Comparison of ENCODE assay signal across 1 cellular context in the genomic region with DNA sequence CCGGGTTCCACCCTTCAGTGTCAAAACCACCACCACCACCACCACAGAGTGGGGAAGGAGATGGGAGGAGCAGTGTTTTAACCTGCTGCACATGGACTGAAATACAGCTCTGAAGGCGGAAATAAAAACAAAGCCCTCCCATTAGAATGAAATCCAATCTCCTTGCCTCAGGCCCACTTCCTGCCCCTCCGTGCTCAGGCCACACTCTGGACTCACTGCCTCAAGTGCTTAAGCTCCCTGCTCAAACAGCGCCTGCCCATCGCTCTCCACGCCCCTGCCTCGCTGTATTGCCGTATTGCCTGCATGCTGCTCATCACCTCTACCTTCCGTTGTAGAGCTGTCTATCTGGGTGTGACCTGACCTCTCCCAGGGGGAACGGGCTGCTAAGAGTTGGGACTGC.
TF ChIP-seq lines count a peak whose summit lies in the region.

No MANE protein-coding gene starts in this region.

TF ChIP-seq in K562, 482 proteins besides CTCF, POLR2A, EP300 and RAD21 (continued from another document):
- TF ChIP-seq, protein P1, sequence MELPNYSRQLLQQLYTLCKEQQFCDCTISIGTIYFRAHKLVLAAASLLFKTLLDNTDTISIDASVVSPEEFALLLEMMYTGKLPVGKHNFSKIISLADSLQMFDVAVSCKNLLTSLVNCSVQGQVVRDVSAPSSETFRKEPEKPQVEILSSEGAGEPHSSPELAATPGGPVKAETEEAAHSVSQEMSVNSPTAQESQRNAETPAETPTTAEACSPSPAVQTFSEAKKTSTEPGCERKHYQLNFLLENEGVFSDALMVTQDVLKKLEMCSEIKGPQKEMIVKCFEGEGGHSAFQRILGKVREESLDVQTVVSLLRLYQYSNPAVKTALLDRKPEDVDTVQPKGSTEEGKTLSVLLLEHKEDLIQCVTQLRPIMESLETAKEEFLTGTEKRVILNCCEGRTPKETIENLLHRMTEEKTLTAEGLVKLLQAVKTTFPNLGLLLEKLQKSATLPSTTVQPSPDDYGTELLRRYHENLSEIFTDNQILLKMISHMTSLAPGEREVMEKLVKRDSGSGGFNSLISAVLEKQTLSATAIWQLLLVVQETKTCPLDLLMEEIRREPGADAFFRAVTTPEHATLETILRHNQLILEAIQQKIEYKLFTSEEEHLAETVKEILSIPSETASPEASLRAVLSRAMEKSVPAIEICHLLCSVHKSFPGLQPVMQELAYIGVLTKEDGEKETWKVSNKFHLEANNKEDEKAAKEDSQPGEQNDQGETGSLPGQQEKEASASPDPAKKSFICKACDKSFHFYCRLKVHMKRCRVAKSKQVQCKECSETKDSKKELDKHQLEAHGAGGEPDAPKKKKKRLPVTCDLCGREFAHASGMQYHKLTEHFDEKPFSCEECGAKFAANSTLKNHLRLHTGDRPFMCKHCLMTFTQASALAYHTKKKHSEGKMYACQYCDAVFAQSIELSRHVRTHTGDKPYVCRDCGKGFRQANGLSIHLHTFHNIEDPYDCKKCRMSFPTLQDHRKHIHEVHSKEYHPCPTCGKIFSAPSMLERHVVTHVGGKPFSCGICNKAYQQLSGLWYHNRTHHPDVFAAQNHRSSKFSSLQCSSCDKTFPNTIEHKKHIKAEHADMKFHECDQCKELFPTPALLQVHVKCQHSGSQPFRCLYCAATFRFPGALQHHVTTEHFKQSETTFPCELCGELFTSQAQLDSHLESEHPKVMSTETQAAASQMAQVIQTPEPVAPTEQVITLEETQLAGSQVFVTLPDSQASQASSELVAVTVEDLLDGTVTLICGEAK (IDR thresholded peaks at IDR 0.05) = no peak
- TF ChIP-seq, protein P1 (CRISPR knock-in tag; IDR thresholded peaks at IDR 0.05) = no peak
- TF ChIP-seq, protein P2, sequence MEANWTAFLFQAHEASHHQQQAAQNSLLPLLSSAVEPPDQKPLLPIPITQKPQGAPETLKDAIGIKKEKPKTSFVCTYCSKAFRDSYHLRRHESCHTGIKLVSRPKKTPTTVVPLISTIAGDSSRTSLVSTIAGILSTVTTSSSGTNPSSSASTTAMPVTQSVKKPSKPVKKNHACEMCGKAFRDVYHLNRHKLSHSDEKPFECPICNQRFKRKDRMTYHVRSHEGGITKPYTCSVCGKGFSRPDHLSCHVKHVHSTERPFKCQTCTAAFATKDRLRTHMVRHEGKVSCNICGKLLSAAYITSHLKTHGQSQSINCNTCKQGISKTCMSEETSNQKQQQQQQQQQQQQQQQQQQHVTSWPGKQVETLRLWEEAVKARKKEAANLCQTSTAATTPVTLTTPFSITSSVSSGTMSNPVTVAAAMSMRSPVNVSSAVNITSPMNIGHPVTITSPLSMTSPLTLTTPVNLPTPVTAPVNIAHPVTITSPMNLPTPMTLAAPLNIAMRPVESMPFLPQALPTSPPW (CRISPR knock-in tag; IDR thresholded peaks at IDR 0.05) = 0 out of 2 replicates have a peak, but pooled peaks have one; percentile 18
- TF ChIP-seq EHMT2 (IDR thresholded peaks at IDR 0.05) = no peak
- no peak for TF ChIP-seq ZSCAN29 (IDR thresholded peaks at IDR 0.05)
- no peak for TF ChIP-seq CBFA2T3 (IDR thresholded peaks at IDR 0.05)
- TF ChIP-seq E2F3 (CRISPR knock-in tag; IDR thresholded peaks at IDR 0.05) = no peak
- TF ChIP-seq TBL1XR1 (IDR thresholded peaks at IDR 0.05; ENCODE audit: low read length in 2 of 2) = no peak
- TF ChIP-seq KAT2B (IDR thresholded peaks at IDR 0.05; ENCODE audit: low read depth, low read length) = no peak
- TF ChIP-seq ZNF436 (CRISPR knock-in tag; IDR thresholded peaks at IDR 0.05) = no peak
- no peak for TF ChIP-seq LCOR (CRISPR knock-in tag; IDR thresholded peaks at IDR 0.05)
- TF ChIP-seq HNRNPUL1 (IDR thresholded peaks at IDR 0.05; ENCODE audit: low read length) = no peak
- TF ChIP-seq PHB (CRISPR knock-in tag; IDR thresholded peaks at IDR 0.05) = no peak
- no peak for TF ChIP-seq ZNF134 (CRISPR knock-in tag; conservative IDR thresholded peaks at IDR 0.05)
- no peak for TF ChIP-seq MYBL2 (IDR thresholded peaks at IDR 0.05; ENCODE audit: low read depth)
- no peak for TF ChIP-seq MYBL2 (CRISPR knock-in tag; IDR thresholded peaks at IDR 0.05; ENCODE audit: borderline replicate concordance)
- no peak for TF ChIP-seq NR4A1 (CRISPR knock-in tag; IDR thresholded peaks at IDR 0.05)
- TF ChIP-seq NR4A1 (tag; IDR thresholded peaks at IDR 0.05) = no peak
- TF ChIP-seq ERF (CRISPR knock-in tag; IDR thresholded peaks at IDR 0.05) = 0 out of 2 replicates have a peak, but pooled peaks have one; percentile 17
- no peak for TF ChIP-seq HDAC8 (tag; IDR thresholded peaks at IDR 0.05)
TF ChIP-seq in K562: peak in this region for 6.
